ENCODE assay signal across 9 cellular contexts in genomic region chr2:72367530-72368225, GRCh38.
DNase-seq lines count a peak whose midpoint lies in the region; ATAC-seq and TF ChIP-seq lines count a peak whose summit lies in the region.
"Had no signal": no experiment of that assay in that cellular context is flagged by ENCODE, and none has a peak within 500 bp of the region (broad histone marks: within the 10 kb centered on the region; RNA-seq: fewer than 3 reads in every experiment).

No MANE protein-coding gene starts in this region.

- no peaks in the 10 kb centered on the region for H3K79me1 ChIP-seq in mesendoderm (ENCODE audit: low read length)

- H4K5ac ChIP-seq in mesendoderm (ENCODE audit: low read length): no peak overlapping the region

- H4K8ac ChIP-seq in mesendoderm (ENCODE audit: low read depth, low read length): no peak overlapping the region

- no peak for ATAC-seq in HG03139 (IDR thresholded peaks at IDR 0.05; ENCODE audit: unreplicated experiment)
- ATAC-seq in HG02938 (IDR thresholded peaks at IDR 0.05; ENCODE audit: unreplicated experiment): no peak
- ATAC-seq in HG03460 (IDR thresholded peaks at IDR 0.05; ENCODE audit: unreplicated experiment): no peak
- no peak for ATAC-seq in HG03159 (IDR thresholded peaks at IDR 0.05; ENCODE audit: unreplicated experiment)

- no peak overlapping the region for H2BK15ac ChIP-seq in mesendoderm (replicated peaks; ENCODE audit: low read depth)

- no peak overlapping the region for H3K9ac ChIP-seq in mesendoderm (ENCODE audit: low read length)

- no peak overlapping the region for H2BK5ac ChIP-seq in mesendoderm (ENCODE audit: low read length)

- H3K23ac ChIP-seq in mesendoderm (ENCODE audit: low read length): no peak overlapping the region

- H3K79me2 ChIP-seq in mesendoderm (ENCODE audit: control insufficient read depth, insufficient read depth, low read length): no peaks in the 10 kb centered on the region

- H3K18ac ChIP-seq in mesendoderm (ENCODE audit: low read length): no peak overlapping the region

- TF ChIP-seq CTCF in epithelial cell of esophagus (IDR thresholded peaks at IDR 0.05; ENCODE audit: insufficient read depth, low read depth, low read length, missing control alignments): peak; percentile 89

- no peak overlapping the region for H3K27ac ChIP-seq in mesendoderm (ENCODE audit: low read depth, low read length)
- H3K27ac ChIP-seq: HL-60 had no signal

- DNase-seq in AG20443 (ENCODE audit: low spot score) (peak; percentile 75), NCI-H226 (peak; percentile 98), epithelial cell of esophagus (ENCODE audit: low read depth) (peak; percentile 100), mesendoderm (peak; percentile 78)

- no peak overlapping the region for H2BK120ac ChIP-seq in mesendoderm (ENCODE audit: low read depth, low read length)

- no peaks in the 10 kb centered on the region for H3K27me3 ChIP-seq in mesendoderm (ENCODE audit: insufficient read depth, low read length, poor library complexity)

- no peak overlapping the region for H3K4me2 ChIP-seq in mesendoderm (ENCODE audit: low read length)

- H3K4me3 ChIP-seq in epithelial cell of esophagus (ENCODE audit: low read length): no peak overlapping the region
- H3K4me3 ChIP-seq in mesendoderm (ENCODE audit: low read length): no peak overlapping the region

- no peak overlapping the region for H2AK5ac ChIP-seq in mesendoderm (ENCODE audit: low read length)

- H3K36me3 ChIP-seq in mesendoderm (ENCODE audit: control insufficient read depth, insufficient read depth, low read length): no peaks in the 10 kb centered on the region

- WGBS in mesendoderm (ENCODE audit: extremely low coverage, insufficient coverage, low lambda C conversion rate): no CpG with 5 or more reads among the region's 5 CpGs

- H3K56ac ChIP-seq in mesendoderm (ENCODE audit: low read length): no peak overlapping the region

- H3K4me1 ChIP-seq in mesendoderm (ENCODE audit: control insufficient read depth, low read depth, low read length): peaks cover 3% of the 10 kb centered on the region

- H3K4ac ChIP-seq in mesendoderm (ENCODE audit: low read depth, low read length): no peak overlapping the region
